ENCODE assay signal across 1 cellular context in genomic region chr17:59769891-59770290, GRCh38.
TF ChIP-seq lines count a peak whose summit lies in the region.

No MANE protein-coding gene starts in this region.

TF ChIP-seq in HepG2, 621 proteins besides CTCF, POLR2A, EP300 and RAD21 (continued from another document):
- TF ChIP-seq ATF6 (CRISPR knock-in tag; conservative IDR thresholded peaks at IDR 0.05): no peak
- no peak for TF ChIP-seq SRSF1 (optimal IDR thresholded peaks at IDR 0.05; ENCODE audit: low read depth, low read length)
- no peak for TF ChIP-seq ZNF660 (CRISPR knock-in tag; IDR thresholded peaks at IDR 0.05; ENCODE audit: borderline replicate concordance, low read depth)
- no peak for TF ChIP-seq BRD4 (CRISPR knock-in tag; IDR thresholded peaks at IDR 0.05)
- TF ChIP-seq BCL6 (CRISPR knock-in tag; IDR thresholded peaks at IDR 0.05): no peak
- TF ChIP-seq ZNF276 (CRISPR knock-in tag; IDR thresholded peaks at IDR 0.05; ENCODE audit: low read depth): no peak
- TF ChIP-seq ZNF614 (CRISPR knock-in tag; IDR thresholded peaks at IDR 0.05; ENCODE audit: borderline replicate concordance): no peak
- TF ChIP-seq TERF1 (CRISPR knock-in tag; IDR thresholded peaks at IDR 0.05): no peak
- no peak for TF ChIP-seq RARA (CRISPR knock-in tag; IDR thresholded peaks at IDR 0.05)
- TF ChIP-seq ZNF350 (CRISPR knock-in tag; IDR thresholded peaks at IDR 0.05; ENCODE audit: borderline replicate concordance, low read depth): no peak
- no peak for TF ChIP-seq ONECUT2 (CRISPR knock-in tag; IDR thresholded peaks at IDR 0.05)
- no peak for TF ChIP-seq MXD4 (CRISPR knock-in tag; IDR thresholded peaks at IDR 0.05)
- TF ChIP-seq THAP9 (CRISPR knock-in tag; IDR thresholded peaks at IDR 0.05; ENCODE audit: borderline replicate concordance): no peak
- TF ChIP-seq ZNF260 (CRISPR knock-in tag; IDR thresholded peaks at IDR 0.05; ENCODE audit: borderline replicate concordance, low read depth): no peak
- no peak for TF ChIP-seq PPARG (CRISPR knock-in tag; conservative IDR thresholded peaks at IDR 0.05)
TF ChIP-seq in HepG2: peak in this region for 0.
